Comparison of ENCODE assay signal across 16 cellular contexts in genomic region chr2:98704499-98705332, GRCh38. TPM values are rescaled to one million over a fixed set of nuclear protein-coding genes. Genes with fewer than 3 reads are reported as not detected.
DNase-seq lines count a peak whose midpoint lies in the region; ATAC-seq, FAIRE-seq and TF ChIP-seq lines count a peak whose summit lies in the region.
"Had no signal": no experiment of that assay in that cellular context is flagged by ENCODE, and none has a peak within 500 bp of the region (broad histone marks: within the 10 kb centered on the region; RNA-seq: fewer than 3 reads in every experiment).

No MANE protein-coding gene starts in this region.

- TF ChIP-seq CTCF in right atrium auricular region (IDR thresholded peaks at IDR 0.05) (no peak), OCI-LY7 (conservative IDR thresholded peaks at IDR 0.05; ENCODE audit: low read length) (no peak), A673 (conservative IDR thresholded peaks at IDR 0.05; ENCODE audit: low read depth, low read length) (no peak)

- no peak overlapping the region for H2AFZ ChIP-seq in OCI-LY7 (ENCODE audit: low read length)

- FAIRE-seq in islet of Langerhans (lab: Jason Lieb, UNC): peak; percentile 81
- FAIRE-seq: GM12891, urothelium cell line had no signal

- CTCF ChIA-PET in OCI-LY7 (lab: Charles Lee; ENCODE audit: unreplicated experiment) (no interaction called here), A673 (lab: Charles Lee) (no interaction called here)

- H3K36me3 ChIP-seq in right atrium auricular region: no peaks in the 10 kb centered on the region
- no peaks in the 10 kb centered on the region for H3K36me3 ChIP-seq in OCI-LY7 (ENCODE audit: insufficient read depth, low read length)
- H3K36me3 ChIP-seq in A673 (ENCODE audit: insufficient read depth, low read length, poor library complexity, severe bottlenecking): no peaks in the 10 kb centered on the region
- H3K36me3 ChIP-seq: adrenal gland had no signal

- H3K27me3 ChIP-seq in right atrium auricular region (no peaks in the 10 kb centered on the region), A673 (replicated peaks; ENCODE audit: insufficient read depth, low read depth, low read length, poor library complexity) (peaks cover 11% of the 10 kb centered on the region)
- H3K27me3 ChIP-seq: adrenal gland had no signal

- peaks cover 4% of the 10 kb centered on the region; the same call in 1 of the 2 replicates for H4K20me1 ChIP-seq in OCI-LY7 (ENCODE audit: insufficient read depth, low read length)

- no peaks in the 10 kb centered on the region for H3K79me2 ChIP-seq in OCI-LY7 (ENCODE audit: insufficient read depth, low read depth, low read length)

- no peak overlapping the region for H3K4me2 ChIP-seq in OCI-LY7 (ENCODE audit: low read length)

- POLR2A ChIA-PET in OCI-LY7 (lab: Charles Lee) (no interaction called here), A673 (lab: Charles Lee; ENCODE audit: low non-redundant PET) (no interaction called here)

- no peak overlapping the region for H3K4me3 ChIP-seq in right atrium auricular region
- no peak overlapping the region for H3K4me3 ChIP-seq in OCI-LY7 (ENCODE audit: low read depth, low read length, poor library complexity, severe bottlenecking)
- no peak overlapping the region for H3K4me3 ChIP-seq in A673 (ENCODE audit: low read depth, low read length, poor library complexity, severe bottlenecking)
- H3K4me3 ChIP-seq: adrenal gland had no signal

- H3K9me3 ChIP-seq in right atrium auricular region (no peaks in the 10 kb centered on the region), OCI-LY7 (ENCODE audit: low read length) (no peaks in the 10 kb centered on the region), A673 (ENCODE audit: low read depth, low read length, poor library complexity, severe bottlenecking) (no peaks in the 10 kb centered on the region)
- H3K9me3 ChIP-seq: adrenal gland had no signal

- DNase-seq in right atrium auricular region (ENCODE audit: low spot score) (no peak), Right ventricle myocardium inferior (ENCODE audit: missing footprints) (no peak), NCI-H748 treated with DMSO at 0.1 percent for 48 hours (lab: John Stamatoyannopoulos, UW) (peak; percentile 47), OCI-LY7 (ENCODE audit: low spot score) (no peak), T1000 (lab: John Stamatoyannopoulos, UW) (no peak), A673 (ENCODE audit: low spot score) (no peak)
- DNase-seq: activated CD8-positive, alpha-beta memory T cell treated with anti-CD3 and anti-CD28 coated beads for 24 hours; adrenal gland; cortex of kidney; hypothalamus; Karpas-422 had no signal

- H3K9me2 ChIP-seq in OCI-LY7 (ENCODE audit: insufficient read depth, low read length): no peaks in the 10 kb centered on the region

- BruUV-seq in OCI-LY7 (replicated peaks; lab: Mats Ljungman, UMichigan): no TSS peak
- no TSS peak for BruUV-seq in A673 (replicated peaks; lab: Mats Ljungman, UMichigan)

- H3K4me1 ChIP-seq in right atrium auricular region (peaks cover 0 to 78% of the 10 kb centered on the region in 2 donors), OCI-LY7 (ENCODE audit: insufficient read depth, low read length, poor library complexity, severe bottlenecking) (no peaks in the 10 kb centered on the region), A673 (ENCODE audit: insufficient read depth, low read length, poor library complexity, severe bottlenecking) (peaks cover 7% of the 10 kb centered on the region)

- H3K27ac ChIP-seq in right atrium auricular region: peak overlapping the region; percentile 70 to 79
- H3K27ac ChIP-seq in OCI-LY7 (ENCODE audit: low read depth, low read length, poor library complexity, severe bottlenecking): no peak overlapping the region
- no peak overlapping the region for H3K27ac ChIP-seq in A673 (ENCODE audit: low read depth, low read length, poor library complexity, severe bottlenecking)
- H3K27ac ChIP-seq: adrenal gland had no signal

- intact Hi-C loops in Right ventricle myocardium inferior (cut with DNase I) (no loop called here), OCI-LY7 (cut with micrococcal nuclease; ENCODE audit: unreplicated experiment) (no loop called here), A673 (cut with micrococcal nuclease; ENCODE audit: unreplicated experiment) (no loop called here)

- ATAC-seq in Right ventricle myocardium inferior (no peak), GM21515 (IDR thresholded peaks at IDR 0.05; ENCODE audit: unreplicated experiment) (no peak)

RNA-seq across cellular contexts. Expression of gene MGAT4A, which starts 26.2 kb away (rescaled TPM):
- total RNA-seq in right atrium auricular region (10 to 100 TPM; 13.2 to 37.4 TPM), Right ventricle myocardium inferior (19.3 TPM), OCI-LY7 (2022) (9.5 and 15.4 TPM in 2 replicates), A673 (2021) (0.09 and 0.39 TPM in 2 replicates)
- 7.7 and 10.1 TPM in 2 replicates for total RNA-seq in OCI-LY7 (2014; rRNA removed; shearing (Covaris generic))
- total RNA-seq: RPMI7951 had no signal

Comparison
In these comparisons a context has a peak if more than half of its experiments do, and no peak if none do; other contexts are left out.
1. H3K27ac ChIP-seq: peak in right atrium auricular region (2 of 2); none in OCI-LY7 (single experiment) and A673 (single experiment).